Comparison of ENCODE assay signal across 21 cellular contexts in the genomic region with DNA sequence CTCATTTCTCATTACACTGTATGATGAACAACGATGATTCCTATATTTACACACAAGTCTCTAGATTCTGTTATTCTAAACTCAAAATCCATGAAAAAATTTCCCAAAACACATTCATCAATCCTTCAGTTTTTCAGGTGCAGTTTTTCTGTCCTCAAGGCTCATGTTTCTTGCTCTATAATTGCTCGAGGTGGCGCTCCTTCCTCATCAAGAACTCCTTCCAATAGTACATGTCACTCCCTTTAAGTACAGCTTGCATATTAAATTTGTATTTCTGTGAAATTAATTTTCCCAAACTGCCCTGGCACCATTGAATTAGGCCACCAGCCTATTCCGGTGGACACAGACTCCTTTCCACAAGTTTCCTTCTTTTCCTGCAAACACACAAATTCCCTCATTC.
DNase-seq lines count a peak whose midpoint lies in the region; ATAC-seq and TF ChIP-seq lines count a peak whose summit lies in the region.
"Had no signal": no experiment of that assay in that cellular context is flagged by ENCODE, and none has a peak within 500 bp of the region (broad histone marks: within the 10 kb centered on the region; RNA-seq: fewer than 3 reads in every experiment).

No MANE protein-coding gene starts in this region.

- CTCF ChIA-PET in activated CD4-positive, alpha-beta T cell treated with anti-CD3 and anti-CD28 coated beads for 36 hours (lab: Charles Lee), result no interaction called here

- TF ChIP-seq CTCF in LNCaP clone FGC (IDR thresholded peaks at IDR 0.05; ENCODE audit: control insufficient read depth, extremely low read depth, insufficient read depth), result peak; percentile 55

- H3K27ac Mint-ChIP-seq in activated CD4-positive, alpha-beta T cell treated with anti-CD3 and anti-CD28 coated beads for 36 hours, result no peak overlapping the region
- H3K27ac Mint-ChIP-seq: activated naive CD4-positive, alpha-beta T cell treated with anti-CD3 and anti-CD28 coated beads, Interleukin-2, amount 50 U/mL, for 72 hours; activated T-cell treated with anti-CD3 and anti-CD28 coated beads, Interleukin-2, amount 50 U/mL, for 72 hours had no signal

- no peaks in the 10 kb centered on the region for H3K36me3 Mint-ChIP-seq in activated CD4-positive, alpha-beta T cell treated with anti-CD3 and anti-CD28 coated beads for 36 hours (ENCODE audit: low read depth)
- H3K36me3 Mint-ChIP-seq: activated naive CD4-positive, alpha-beta T cell treated with anti-CD3 and anti-CD28 coated beads, Interleukin-2, amount 50 U/mL, for 72 hours; naive thymus-derived CD4-positive, alpha-beta T cell had no signal

- H3K9me3 Mint-ChIP-seq in activated CD4-positive, alpha-beta T cell treated with anti-CD3 and anti-CD28 coated beads for 36 hours (ENCODE audit: low read depth), result no peaks in the 10 kb centered on the region
- H3K9me3 Mint-ChIP-seq: activated T-cell treated with anti-CD3 and anti-CD28 coated beads, Interleukin-2, amount 50 U/mL, for 72 hours; central memory CD8-positive, alpha-beta T cell had no signal

- H3K4me3 ChIP-seq in LNCaP clone FGC (ENCODE audit: low read depth, low read length), result no peak overlapping the region
- H3K4me3 ChIP-seq: gastroesophageal sphincter had no signal

- intact Hi-C loops in activated CD4-positive, alpha-beta T cell treated with anti-CD3 and anti-CD28 coated beads for 36 hours (cut with DNase I, micrococcal nuclease), result no loop called here

- no peak overlapping the region for H3K4me3 Mint-ChIP-seq in activated CD4-positive, alpha-beta T cell treated with anti-CD3 and anti-CD28 coated beads for 36 hours
- H3K4me3 Mint-ChIP-seq: activated T-cell treated with anti-CD3 and anti-CD28 coated beads, Interleukin-2, amount 50 U/mL, for 72 hours; central memory CD8-positive, alpha-beta T cell; naive thymus-derived CD4-positive, alpha-beta T cell had no signal

- POLR2A ChIA-PET in activated CD4-positive, alpha-beta T cell treated with anti-CD3 and anti-CD28 coated beads for 36 hours (lab: Charles Lee), result no interaction called here

- no peak for ATAC-seq in activated CD4-positive, alpha-beta T cell treated with anti-CD3 and anti-CD28 coated beads for 36 hours
- ATAC-seq: activated naive CD4-positive, alpha-beta T cell treated with anti-CD3 and anti-CD28 coated beads, Interleukin-2, amount 50 U/mL, for 72 hours; activated T-cell treated with anti-CD3 and anti-CD28 coated beads, Interleukin-2, amount 50 U/mL, for 72 hours; esophagus mucosa; gastroesophageal sphincter; naive thymus-derived CD4-positive, alpha-beta T cell had no signal

- no peaks in the 10 kb centered on the region for H3K4me1 Mint-ChIP-seq in activated CD4-positive, alpha-beta T cell treated with anti-CD3 and anti-CD28 coated beads for 36 hours
- H3K4me1 Mint-ChIP-seq: central memory CD8-positive, alpha-beta T cell had no signal

- H3K27me3 Mint-ChIP-seq in activated CD4-positive, alpha-beta T cell treated with anti-CD3 and anti-CD28 coated beads for 36 hours, result no peaks in the 10 kb centered on the region

- in situ Hi-C loops in ACHN (cut with HindIII; ENCODE audit: low pct_ligation_motif_present, low pct_unique_long_range_greater_than_20kb, low sequenced_read_pairs) (no loop called here), SK-MEL-5 (cut with HindIII; ENCODE audit: low pct_unique_long_range_greater_than_20kb, low sequenced_read_pairs) (no loop called here)

- peak; percentile 11 for DNase-seq in ACHN
- peak; percentile 6 for DNase-seq in ELR (ENCODE audit: low read depth)
- peak; percentile 13 for DNase-seq in LNCaP clone FGC (ENCODE audit: low read depth)
- peak; percentile 32 for DNase-seq in SK-MEL-5 (ENCODE audit: low read depth, low spot score)
- DNase-seq in NK-92 treated with Interleukin-12 subunit alpha and Interleukin-12 subunit beta, amount 100 ng/mL, for 24 hours (lab: John Stamatoyannopoulos, UW), result no peak
- no peak for DNase-seq in DMS153 treated with DMSO at 0.1 percent for 48 hours (lab: John Stamatoyannopoulos, UW; ENCODE audit: unreplicated experiment)
- DNase-seq in activated CD4-positive, alpha-beta T cell treated with anti-CD3 and anti-CD28 coated beads for 36 hours, result no peak
- no peak for DNase-seq in ecto neural progenitor cell (ENCODE audit: low spot score)
- DNase-seq: activated CD4-positive, CD25-positive, alpha-beta regulatory T cell treated with anti-CD3 and anti-CD28 coated beads, Interleukin-2, amount 50 U/mL, for 72 hours; activated T-cell treated with anti-CD3 and anti-CD28 coated beads, Interleukin-2, amount 50 U/mL, for 72 hours; EL; mesenchymal stem cell; naive thymus-derived CD4-positive, alpha-beta T cell; NCI-H2171 treated with DMSO at 0.1 percent for 48 hours; NCI-H526; retina; T-helper 9 cell had no signal

Comparison
In these comparisons a context has a peak if more than half of its experiments do, and no peak if none do; other contexts are left out.
1. DNase-seq: peak in ACHN (single experiment), ELR (single experiment), LNCaP clone FGC (single experiment) and SK-MEL-5 (single experiment); none in NK-92 treated with Interleukin-12 subunit alpha and Interleukin-12 subunit beta, amount 100 ng/mL, for 24 hours (single experiment), DMS153 treated with DMSO at 0.1 percent for 48 hours (single experiment), activated CD4-positive, alpha-beta T cell treated with anti-CD3 and anti-CD28 coated beads for 36 hours (single experiment) and ecto neural progenitor cell (single experiment).